ENCODE assay signal across 9 cellular contexts in the genomic region with DNA sequence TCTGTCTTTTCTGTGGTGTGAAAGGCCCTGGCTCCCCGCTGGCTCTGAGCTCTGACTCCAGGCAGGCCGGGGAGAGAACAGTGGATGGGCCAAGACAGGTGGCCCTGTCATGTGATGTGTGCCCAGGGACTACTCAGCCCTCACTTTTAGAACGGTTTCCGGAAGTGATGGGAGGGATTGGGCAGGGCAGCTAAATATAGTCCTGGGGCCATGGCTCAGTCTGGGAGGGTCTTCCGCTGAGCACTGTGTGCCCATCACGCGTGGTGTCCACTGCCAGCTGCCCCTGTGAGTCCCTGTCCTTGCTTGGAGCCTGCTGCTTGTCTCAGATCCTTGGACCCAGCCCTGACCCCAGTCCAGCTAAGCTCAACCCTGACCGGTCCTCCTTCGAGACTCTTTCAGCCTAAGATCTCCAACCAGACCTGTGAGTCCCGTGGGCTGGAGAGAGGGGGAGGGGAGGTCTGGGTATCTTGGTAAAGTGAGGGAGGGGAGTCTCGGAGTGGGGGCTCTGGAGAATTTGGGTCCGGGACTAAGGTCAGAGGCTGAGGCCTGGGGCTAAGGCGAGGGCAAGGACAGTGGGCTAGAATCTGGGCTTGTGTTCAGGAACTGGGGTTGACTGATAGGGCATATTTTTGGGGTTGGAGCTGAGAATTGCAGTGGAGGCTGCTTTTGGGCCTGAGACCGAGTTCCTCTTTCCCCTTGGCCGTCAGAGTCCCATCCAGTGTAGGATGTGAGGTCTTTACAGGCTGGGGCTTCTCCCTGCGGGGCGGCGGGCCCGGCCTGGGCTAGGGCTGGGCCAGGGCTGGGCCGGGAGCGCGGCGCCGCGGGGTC. TPM values are rescaled to one million over a fixed set of nuclear protein-coding genes. Genes with fewer than 3 reads are reported as not detected.
DNase-seq lines count a peak whose midpoint lies in the region; ATAC-seq and TF ChIP-seq lines count a peak whose summit lies in the region.
"Had no signal": no experiment of that assay in that cellular context is flagged by ENCODE, and none has a peak within 500 bp of the region (broad histone marks: within the 10 kb centered on the region; RNA-seq: fewer than 3 reads in every experiment).

A gene with protein sequence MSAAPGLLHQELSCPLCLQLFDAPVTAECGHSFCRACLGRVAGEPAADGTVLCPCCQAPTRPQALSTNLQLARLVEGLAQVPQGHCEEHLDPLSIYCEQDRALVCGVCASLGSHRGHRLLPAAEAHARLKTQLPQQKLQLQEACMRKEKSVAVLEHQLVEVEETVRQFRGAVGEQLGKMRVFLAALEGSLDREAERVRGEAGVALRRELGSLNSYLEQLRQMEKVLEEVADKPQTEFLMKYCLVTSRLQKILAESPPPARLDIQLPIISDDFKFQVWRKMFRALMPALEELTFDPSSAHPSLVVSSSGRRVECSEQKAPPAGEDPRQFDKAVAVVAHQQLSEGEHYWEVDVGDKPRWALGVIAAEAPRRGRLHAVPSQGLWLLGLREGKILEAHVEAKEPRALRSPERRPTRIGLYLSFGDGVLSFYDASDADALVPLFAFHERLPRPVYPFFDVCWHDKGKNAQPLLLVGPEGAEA (plus strand): TSS at position 243 of the 828 bp plus-strand sequence. CDS start 620 bp downstream, outside the sequence.

- peaks cover 18 to 23% (median 21%) of the 10 kb centered on the region in 3 donors for H3K4me1 Mint-ChIP-seq in CD8-positive, alpha-beta memory T cell
- peaks cover 14% of the 10 kb centered on the region for H3K4me1 Mint-ChIP-seq in progenitor cell of endocrine pancreas (ENCODE audit: low read depth)

- H3K27me3 Mint-ChIP-seq in CD8-positive, alpha-beta memory T cell, result peaks cover 39 to 45% of the 10 kb centered on the region in 2 donors
- H3K27me3 Mint-ChIP-seq in progenitor cell of endocrine pancreas, result peaks cover 65% of the 10 kb centered on the region

- H3K9me3 ChIP-seq in CD8-positive, alpha-beta memory T cell (ENCODE audit: low read length), result no peaks in the 10 kb centered on the region
- H3K9me3 ChIP-seq in Peyer's patch, result no peaks in the 10 kb centered on the region
- no peaks in the 10 kb centered on the region for H3K9me3 ChIP-seq in PC-3 (ENCODE audit: low read length)

- H3K9me3 Mint-ChIP-seq in CD8-positive, alpha-beta memory T cell, result no peaks in the 10 kb centered on the region
- no peaks in the 10 kb centered on the region for H3K9me3 Mint-ChIP-seq in progenitor cell of endocrine pancreas (ENCODE audit: low read depth)

- no peak within 1 kb of the TSS; the same call in 1 of the 2 replicates for H3K4me2 ChIP-seq in PC-3 (ENCODE audit: low read length)

- no peak within 1 kb of the TSS for H3K27ac Mint-ChIP-seq in CD8-positive, alpha-beta memory T cell
- no peak within 1 kb of the TSS for H3K27ac Mint-ChIP-seq in progenitor cell of endocrine pancreas

- peak within 1 kb of the TSS; percentile 61 for H3K4me3 ChIP-seq in CD8-positive, alpha-beta memory T cell (ENCODE audit: low read length)
- H3K4me3 ChIP-seq in Peyer's patch (peak within 1 kb of the TSS; percentile 23 to 52 (median 44)), fibroblast of pulmonary artery (replicated peaks; ENCODE audit: low read depth, low read length) (peak within 1 kb of the TSS; percentile 40), PC-3 (ENCODE audit: low read length) (no peak within 1 kb of the TSS)

- peaks cover 20% of the 10 kb centered on the region for H3K4me1 ChIP-seq in CD8-positive, alpha-beta memory T cell (ENCODE audit: insufficient read depth, low read length)
- peaks cover 0 to 27% (median 22%) of the 10 kb centered on the region in 4 donors for H3K4me1 ChIP-seq in Peyer's patch
- 0 out of 2 replicates have a peak, but pooled peaks cover 7% of the 10 kb centered on the region for H3K4me1 ChIP-seq in PC-3 (ENCODE audit: insufficient read depth, low read length)

- POLR2A ChIA-PET in CD8-positive, alpha-beta memory T cell (lab: Charles Lee), result interaction anchor here (2.3 kb wide), 1 partner anchor 12 kb away, joined by 6 read pairs; the partner anchor contains the start of gene PYCARD
- POLR2A ChIA-PET in PC-3 (lab: Charles Lee; ENCODE audit: unreplicated experiment), result no interaction called here

- H3K79me2 ChIP-seq in PC-3 (ENCODE audit: low read length), result no peaks in the 10 kb centered on the region

- TF ChIP-seq CTCF in Peyer's patch (IDR thresholded peaks at IDR 0.05), result no peak
- TF ChIP-seq CTCF in fibroblast of pulmonary artery (IDR thresholded peaks at IDR 0.05; ENCODE audit: low read length, missing control alignments), result no peak
- TF ChIP-seq CTCF in progenitor cell of endocrine pancreas (IDR thresholded peaks at IDR 0.05; ENCODE audit: unreplicated experiment), result no peak
- TF ChIP-seq CTCF in PC-3 (conservative IDR thresholded peaks at IDR 0.05; ENCODE audit: low read depth, low read length), result no peak

- H3K36me3 ChIP-seq in CD8-positive, alpha-beta memory T cell (ENCODE audit: insufficient read depth, low read length), result no peaks in the 10 kb centered on the region
- H3K36me3 ChIP-seq in Peyer's patch, result no peaks in the 10 kb centered on the region
- no peaks in the 10 kb centered on the region for H3K36me3 ChIP-seq in PC-3 (ENCODE audit: low read depth, low read length)

- no peaks in the 10 kb centered on the region for H4K20me1 ChIP-seq in PC-3 (ENCODE audit: low read length)

- no TSS peak for BruUV-seq in PC-3 (replicated peaks; lab: Mats Ljungman, UMichigan)

- no peaks in the 10 kb centered on the region for H3F3A ChIP-seq in PC-3 (ENCODE audit: low read length, unreplicated experiment)

- no peaks in the 10 kb centered on the region for H3K36me3 Mint-ChIP-seq in CD8-positive, alpha-beta memory T cell
- H3K36me3 Mint-ChIP-seq in progenitor cell of endocrine pancreas (ENCODE audit: insufficient read depth), result no peaks in the 10 kb centered on the region

- ATAC-seq in PC-3 (no peak), HG02970 (IDR thresholded peaks at IDR 0.05; ENCODE audit: low FRiP score, unreplicated experiment) (no peak)

- no peak within 1 kb of the TSS for H2AFZ ChIP-seq in PC-3 (ENCODE audit: low read length)

- no peak for TF ChIP-seq POLR2A in Peyer's patch (IDR thresholded peaks at IDR 0.05)

- intact Hi-C loops in PC-3 (cut with micrococcal nuclease), result no loop called here
- intact Hi-C loops in head of caudate nucleus (cut with DNase I), result no loop called here

- peak within 1 kb of the TSS in 5 of 7 donors; percentile 41 to 75 (median 71) for H3K4me3 Mint-ChIP-seq in CD8-positive, alpha-beta memory T cell
- peak within 1 kb of the TSS; percentile 57 for H3K4me3 Mint-ChIP-seq in progenitor cell of endocrine pancreas (ENCODE audit: low read depth)

- CTCF ChIA-PET in CD8-positive, alpha-beta memory T cell (lab: Charles Lee), result interaction anchor here (1.0 to 1.5 kb wide), 2 partner anchors 10 to 168 kb away, joined by 3 read pairs; no protein-coding TSS in a partner anchor
- CTCF ChIA-PET in PC-3 (lab: Charles Lee), result no interaction called here

- H3K9ac ChIP-seq in PC-3 (ENCODE audit: low read length), result no peak within 1 kb of the TSS

- H3K27me3 ChIP-seq in CD8-positive, alpha-beta memory T cell (ENCODE audit: insufficient read depth, low read length, poor library complexity, severe bottlenecking), result peaks cover 31% of the 10 kb centered on the region
- peaks cover 0 to 21% of the 10 kb centered on the region in 2 donors for H3K27me3 ChIP-seq in Peyer's patch
- peaks cover 10% of the 10 kb centered on the region for H3K27me3 ChIP-seq in PC-3 (ENCODE audit: low read length)

- DNase-seq in CD8-positive, alpha-beta memory T cell, result no peak
- DNase-seq in Peyer's patch (no peak), fibroblast of pulmonary artery (ENCODE audit: low read depth) (no peak), progenitor cell of endocrine pancreas (ENCODE audit: low spot score, unreplicated experiment) (no peak), PC-3 (no peak), head of caudate nucleus (no peak), NCI-H226 (no peak)
- DNase-seq: amniotic stem cell had no signal

- H3K27ac ChIP-seq in CD8-positive, alpha-beta memory T cell (ENCODE audit: low read depth, low read length), result no peak within 1 kb of the TSS
- H3K27ac ChIP-seq in Peyer's patch (peak within 1 kb of the TSS in 1 of 4 donors; percentile 55), PC-3 (ENCODE audit: low read length) (no peak within 1 kb of the TSS)

- no peaks in the 10 kb centered on the region for H3K9me2 ChIP-seq in PC-3 (replicated peaks; ENCODE audit: low read length)

RNA-seq across cellular contexts. Expression of the gene that starts here (rescaled TPM):
- not detected for total RNA-seq in CD8-positive, alpha-beta memory T cell
- polyA plus RNA-seq in CD8-positive, alpha-beta memory T cell, result not detected
- total RNA-seq in Peyer's patch (not detected), progenitor cell of endocrine pancreas (0.14 TPM in 1 of 2 replicates, not detected in the other), PC-3 (2014; rRNA removed) (not detected in 2 replicates)
